Comparison of ENCODE assay signal across 17 cellular contexts in genomic region chr6:148502773-148503135, GRCh38.
DNase-seq lines count a peak whose midpoint lies in the region; ATAC-seq and TF ChIP-seq lines count a peak whose summit lies in the region.
"Had no signal": no experiment of that assay in that cellular context is flagged by ENCODE, and none has a peak within 500 bp of the region (broad histone marks: within the 10 kb centered on the region; RNA-seq: fewer than 3 reads in every experiment).

No MANE protein-coding gene starts in this region.

- H3K9me3 ChIP-seq in GM23248 (ENCODE audit: low read depth) (no peaks in the 10 kb centered on the region), lower lobe of right lung (no peaks in the 10 kb centered on the region)
- H3K9me3 ChIP-seq: colonic mucosa, SJCRH30 had no signal

- peaks cover 81% of the 10 kb centered on the region for H3K79me2 ChIP-seq in GM23248 (ENCODE audit: insufficient read depth)

- H3K9me2 ChIP-seq in GM23248 (ENCODE audit: insufficient read depth): no peaks in the 10 kb centered on the region

- WGBS in GM23248 (ENCODE audit: low coverage in 1 of 2, low lambda C conversion rate in 2 of 2, missing lambda C conversion rate in 2 of 2), 2 experiments: 76 to 81% methylated on average over 6 of the region's 6 CpGs

- no peak for DNase-seq in GM23248
- DNase-seq in lower lobe of right lung: no peak
- DNase-seq in AG08395 (ENCODE audit: low spot score): no peak
- DNase-seq in KG1 (lab: John Stamatoyannopoulos, UW): no peak
- DNase-seq in posterior vena cava (ENCODE audit: low spot score): no peak
- DNase-seq: activated CD4-positive, alpha-beta T cell treated with anti-CD3 and anti-CD28 coated beads, Interleukin-2, amount 50 U/mL, for 4 hours; activated gamma-delta T cell treated with Interleukin-2 at 50 U/mL for 16 hours; colonic mucosa; NCI-H1436 treated with DMSO at 0.1 percent for 48 hours; NCI-H2171; NCI-H526 treated with DMSO at 0.1 percent for 48 hours; nucleus accumbens; SJCRH30; stimulated activated naive CD8-positive, alpha-beta T cell treated with anti-CD3 and anti-CD28 coated beads, Interleukin-15, amount 100 ng/mL, for 72 hours had no signal

- H3K27ac ChIP-seq in GM23248 (peak overlapping the region; percentile 99), angular gyrus (ENCODE audit: low read depth, low read length) (peak overlapping the region; percentile 31), lower lobe of right lung (peak overlapping the region; percentile 47), skin epidermis (peak overlapping the region in 13 of 21 experiments; percentile 6 to 90 (median 67))
- H3K27ac ChIP-seq: colonic mucosa, SJCRH30 had no signal

- in situ Hi-C loops in GM23248 (cut with MboI): no loop called here

- H4K20me1 ChIP-seq in GM23248 (ENCODE audit: insufficient read depth): no peaks in the 10 kb centered on the region

- peak overlapping the region; percentile 82 for H3K4me2 ChIP-seq in GM23248 (ENCODE audit: unreplicated experiment)

- no peak overlapping the region for H3K4me3 ChIP-seq in GM23248
- H3K4me3 ChIP-seq in lower lobe of right lung: no peak overlapping the region
- H3K4me3 ChIP-seq in skin epidermis: no peak overlapping the region
- H3K4me3 ChIP-seq: colonic mucosa, SJCRH30 had no signal

- H3K27me3 ChIP-seq in GM23248 (replicated peaks; ENCODE audit: insufficient read depth): no peaks in the 10 kb centered on the region
- H3K27me3 ChIP-seq in lower lobe of right lung (ENCODE audit: low read depth): no peaks in the 10 kb centered on the region
- H3K27me3 ChIP-seq: colonic mucosa, SJCRH30 had no signal

- H3K9ac ChIP-seq in GM23248: peak overlapping the region; percentile 87

- H3K4me1 ChIP-seq in GM23248 (ENCODE audit: insufficient read depth): peaks cover 54% of the 10 kb centered on the region
- H3K4me1 ChIP-seq in lower lobe of right lung: peaks cover 24% of the 10 kb centered on the region
- H3K4me1 ChIP-seq: colonic mucosa had no signal

- H3K36me3 ChIP-seq in GM23248 (ENCODE audit: low read depth) (0 out of 2 replicates have a peak, but pooled peaks cover 7% of the 10 kb centered on the region), lower lobe of right lung (no peaks in the 10 kb centered on the region)
- H3K36me3 ChIP-seq: colonic mucosa, SJCRH30 had no signal

- intact Hi-C loops in lower lobe of right lung (cut with DNase I) (no loop called here), posterior vena cava (cut with DNase I) (no loop called here)

- TF ChIP-seq CTCF in lower lobe of right lung (IDR thresholded peaks at IDR 0.05): no peak

- ATAC-seq in lower lobe of right lung: no peak
- no peak for ATAC-seq in HG02798 (IDR thresholded peaks at IDR 0.05; ENCODE audit: poor library complexity, unreplicated experiment)
- ATAC-seq: stimulated activated naive CD8-positive, alpha-beta T cell treated with anti-CD3 and anti-CD28 coated beads, Interleukin-15, amount 100 ng/mL, for 72 hours had no signal

- no peak overlapping the region for H2AFZ ChIP-seq in GM23248

- peaks cover 62% of the 10 kb centered on the region for H3F3A ChIP-seq in GM23248 (ENCODE audit: insufficient read depth)

Comparison
In these comparisons a context has a peak if more than half of its experiments do, and no peak if none do; other contexts are left out.
1. H3K27ac ChIP-seq: peak in every context shown above with its lines; median percentile 99 in GM23248; 67 in skin epidermis; 47 in lower lobe of right lung; 31 in angular gyrus.